In genomic region chr3:170599083-170599482, GRCh38 we compare ENCODE assay signal across 22 cellular contexts. TPM values are rescaled to one million over a fixed set of nuclear protein-coding genes. Genes with fewer than 3 reads are reported as not detected.
"Had no signal": no experiment of that assay in that cellular context is flagged by ENCODE, and none has a peak within 500 bp of the region (broad histone marks: within the 10 kb centered on the region; RNA-seq: fewer than 3 reads in every experiment).

No MANE protein-coding gene starts in this region.

- H3K27ac Mint-ChIP-seq: activated CD8-positive, alpha-beta T cell treated with anti-CD3 and anti-CD28 coated beads, Interleukin-2, amount 10 ng/mL, durations not matched to agents 7 days and 5 days; T-cell had no signal

- H3K4me1 ChIP-seq: breast epithelium, colonic mucosa had no signal

- H3K4me3 ChIP-seq: breast epithelium, colonic mucosa had no signal

- H3K27ac ChIP-seq: breast epithelium, colonic mucosa had no signal

- H3K9me3 ChIP-seq: breast epithelium, colonic mucosa had no signal

- H3K4me3 Mint-ChIP-seq: activated CD8-positive, alpha-beta T cell treated with anti-CD3 and anti-CD28 coated beads, Interleukin-2, amount 10 ng/mL, durations not matched to agents 7 days and 5 days; T-cell had no signal

- ATAC-seq: activated CD8-positive, alpha-beta T cell treated with anti-CD3 and anti-CD28 coated beads, Interleukin-2, amount 10 ng/mL, durations not matched to agents 7 days and 5 days; T-cell had no signal

- DNase-seq: activated CD4-positive, alpha-beta T cell treated with anti-CD3 and anti-CD28 coated beads for 48 hours; activated CD4-positive, alpha-beta T cell treated with anti-CD3 and anti-CD28 coated beads, Interleukin-2, amount 50 U/mL, for 4 hours; activated CD4-positive, CD25-positive, alpha-beta regulatory T cell treated with anti-CD3 and anti-CD28 coated beads, Interleukin-2, amount 50 U/mL, for 72 hours; activated CD8-positive, alpha-beta memory T cell treated with anti-CD3 and anti-CD28 coated beads, Interleukin-2, amount 50 U/mL, for 48 hours; activated CD8-positive, alpha-beta T cell treated with anti-CD3 and anti-CD28 coated beads, Interleukin-2, amount 10 ng/mL, durations not matched to agents 7 days and 5 days; activated naive CD4-positive, alpha-beta T cell treated with anti-CD3 and anti-CD28 coated beads, Interleukin-2, amount 50 U/mL, for 16 hours; activated T-cell treated with anti-CD3 and anti-CD28 coated beads, Interleukin-2, amount 50 U/mL, for 1 hour; aorta; caudate nucleus; colonic mucosa; MM.1S; NCI-H146; NCI-H187 treated with DMSO at 0.1 percent for 48 hours; NCI-H2081 treated with DMSO at 0.1 percent for 48 hours; NCI-H446; NCI-H524; SIG-M5; T-cell; T-helper 2 cell; T1000 had no signal

- H3K36me3 ChIP-seq: breast epithelium, colonic mucosa had no signal

- H3K36me3 Mint-ChIP-seq: T-cell had no signal

- H3K4me1 Mint-ChIP-seq: T-cell had no signal

RNA-seq across cellular contexts. Expression of gene SLC7A14, which starts 13.2 kb away (rescaled TPM):
- total RNA-seq: activated CD8-positive, alpha-beta T cell treated with anti-CD3 and anti-CD28 coated beads, Interleukin-2, amount 10 ng/mL, durations not matched to agents 7 days and 5 days; aorta; OCI-LY7; T-cell had no signal
